16 cellular contexts compared by ENCODE assay signal in genomic region chr2:64650257-64650656, GRCh38. TPM values are rescaled to one million over a fixed set of nuclear protein-coding genes. Genes with fewer than 3 reads are reported as not detected.
A peak's percentile ranks its signal among the peaks of the same experiment; 100 is the strongest.
DNase-seq lines count a peak whose midpoint lies in the region; ATAC-seq and TF ChIP-seq lines count a peak whose summit lies in the region.
"Had no signal": no experiment of that assay in that cellular context is flagged by ENCODE, and none has a peak within 500 bp of the region (broad histone marks: within the 10 kb centered on the region; RNA-seq: fewer than 3 reads in every experiment).

No MANE protein-coding gene starts in this region.

- no peaks in the 10 kb centered on the region for H3K27me3 ChIP-seq in HL-60 (ENCODE audit: insufficient read depth, poor library complexity, severe bottlenecking)
- H3K27me3 ChIP-seq in stomach = no peaks in the 10 kb centered on the region
- no peaks in the 10 kb centered on the region for H3K27me3 ChIP-seq in esophagus muscularis mucosa
- H3K27me3 ChIP-seq: MG63, Peyer's patch, sigmoid colon had no signal

- H3K9me3 ChIP-seq in stomach (no peaks in the 10 kb centered on the region), esophagus muscularis mucosa (peaks cover 0 to 3% (median 0%) of the 10 kb centered on the region in 4 donors)
- H3K9me3 ChIP-seq: MG63, mucosa of descending colon, Peyer's patch, sigmoid colon had no signal

- no peak for TF ChIP-seq CTCF in HL-60 (IDR thresholded peaks at IDR 0.05; ENCODE audit: insufficient read depth, low read length)
- no peak for TF ChIP-seq CTCF in mesothelial cell of epicardium (IDR thresholded peaks at IDR 0.05; ENCODE audit: unreplicated experiment)
- no peak for TF ChIP-seq CTCF in stomach (IDR thresholded peaks at IDR 0.05)
- TF ChIP-seq CTCF in esophagus muscularis mucosa (IDR thresholded peaks at IDR 0.05) = no peak

- DNase-seq in HL-60 (ENCODE audit: low read depth in 1 of 2, low spot score in 1 of 2) (no peak), mesothelial cell of epicardium (ENCODE audit: low spot score in 2 of 2, unreplicated experiment in 2 of 2) (no peak), stomach (no peak), esophagus muscularis mucosa (ENCODE audit: extremely low spot score) (no peak), NOMO-1 treated with dmso at 0.1 percent for 144 hours (lab: John Stamatoyannopoulos, UW; ENCODE audit: unreplicated experiment) (no peak), NCI-H345 (lab: John Stamatoyannopoulos, UW) (no peak), KBM-7 (no peak)
- DNase-seq in activated CD8-positive, alpha-beta T cell treated with anti-CD3 and anti-CD28 coated beads, Interleukin-2, amount 10 ng/mL, durations not matched to agents 7 days and 5 days = no peak
- DNase-seq: activated CD4-positive, alpha-beta T cell treated with anti-CD3 and anti-CD28 coated beads, Interleukin-2, amount 50 U/mL, for 4 hours; activated gamma-delta T cell; cerebellar nuclear complex; MG63; sigmoid colon; T-helper 1 cell had no signal

- CTCF ChIA-PET in activated CD8-positive, alpha-beta T cell treated with anti-CD3 and anti-CD28 coated beads, Interleukin-2, amount 10 ng/mL, durations not matched to agents 7 days and 5 days (lab: Charles Lee) = interaction anchor here (0.8 to 14.9 kb wide), 18 partner anchors 11 to 322 kb away, joined by 3 to 276 read pairs (median 5); no protein-coding TSS in a partner anchor

- 79 to 86% (median 83%) methylated on average over 5 of the region's 5 CpGs for WGBS in stomach, 5 donors
- WGBS in esophagus muscularis mucosa = 85% methylated on average over 5 of the region's 5 CpGs

- in situ Hi-C loops in KBM-7 (cut with MboI; ENCODE audit: low pct_unique_long_range_greater_than_20kb, low sequenced_read_pairs) = no loop called here

- H3K36me3 ChIP-seq in stomach (no peaks in the 10 kb centered on the region), esophagus muscularis mucosa (no peaks in the 10 kb centered on the region)
- H3K36me3 ChIP-seq: Peyer's patch, sigmoid colon had no signal

- peaks cover 6% of the 10 kb centered on the region for H3K36me3 Mint-ChIP-seq in activated CD8-positive, alpha-beta T cell treated with anti-CD3 and anti-CD28 coated beads, Interleukin-2, amount 10 ng/mL, durations not matched to agents 7 days and 5 days (ENCODE audit: low read depth)
- no peaks in the 10 kb centered on the region for H3K36me3 Mint-ChIP-seq in mesothelial cell of epicardium

- no peak overlapping the region for H3K27ac Mint-ChIP-seq in activated CD8-positive, alpha-beta T cell treated with anti-CD3 and anti-CD28 coated beads, Interleukin-2, amount 10 ng/mL, durations not matched to agents 7 days and 5 days
- peak overlapping the region; percentile 96 for H3K27ac Mint-ChIP-seq in mesothelial cell of epicardium

- H3K27me3 Mint-ChIP-seq in activated CD8-positive, alpha-beta T cell treated with anti-CD3 and anti-CD28 coated beads, Interleukin-2, amount 10 ng/mL, durations not matched to agents 7 days and 5 days (ENCODE audit: low read depth) = no peaks in the 10 kb centered on the region
- H3K27me3 Mint-ChIP-seq in mesothelial cell of epicardium (ENCODE audit: low read depth) = no peaks in the 10 kb centered on the region

- H3K27ac ChIP-seq in HL-60 (replicated peaks) (peak overlapping the region; percentile 98), stomach (peak overlapping the region in 4 of 5 donors; percentile 68 to 99 (median 76)), esophagus muscularis mucosa (replicated peaks in 1 of 4) (peak overlapping the region in 1 of 4 donors; percentile 38)

- ATAC-seq in activated CD8-positive, alpha-beta T cell treated with anti-CD3 and anti-CD28 coated beads, Interleukin-2, amount 10 ng/mL, durations not matched to agents 7 days and 5 days = no peak

- intact Hi-C loops in stomach (cut with DNase I; ENCODE audit: low total_unique reads) (loop anchor here (5.0 kb wide), 1 partner anchor 212 kb away; no protein-coding TSS in a partner anchor), esophagus muscularis mucosa (cut with DNase I) (loop anchor here (5.0 to 10.0 kb wide), 4 partner anchors 43 to 195 kb away; partner anchors contain the start of gene LGALSL)

- H3K4me1 ChIP-seq in stomach = peaks cover 39 to 76% (median 60%) of the 10 kb centered on the region in 4 donors
- H3K4me1 ChIP-seq in esophagus muscularis mucosa = peaks cover 48 to 79% (median 71%) of the 10 kb centered on the region in 4 donors

- no peak for TF ChIP-seq EP300 in stomach (IDR thresholded peaks at IDR 0.05)
- TF ChIP-seq EP300 in esophagus muscularis mucosa (IDR thresholded peaks at IDR 0.05) = no peak

- no peak overlapping the region for H3K4me3 ChIP-seq in HL-60 (replicated peaks; ENCODE audit: insufficient read depth, low read length)
- no peak overlapping the region for H3K4me3 ChIP-seq in stomach
- no peak overlapping the region for H3K4me3 ChIP-seq in esophagus muscularis mucosa
- H3K4me3 ChIP-seq: mucosa of descending colon, Peyer's patch, sigmoid colon had no signal

- H3K9me3 Mint-ChIP-seq in activated CD8-positive, alpha-beta T cell treated with anti-CD3 and anti-CD28 coated beads, Interleukin-2, amount 10 ng/mL, durations not matched to agents 7 days and 5 days (ENCODE audit: insufficient read depth) = no peaks in the 10 kb centered on the region
- H3K9me3 Mint-ChIP-seq in mesothelial cell of epicardium = no peaks in the 10 kb centered on the region

- peaks cover 69% of the 10 kb centered on the region for H3K4me1 Mint-ChIP-seq in activated CD8-positive, alpha-beta T cell treated with anti-CD3 and anti-CD28 coated beads, Interleukin-2, amount 10 ng/mL, durations not matched to agents 7 days and 5 days (ENCODE audit: low read depth)
- H3K4me1 Mint-ChIP-seq in mesothelial cell of epicardium = peaks cover 75% of the 10 kb centered on the region

- TF ChIP-seq POLR2A in stomach (IDR thresholded peaks at IDR 0.05) = no peak
- no peak for TF ChIP-seq POLR2A in esophagus muscularis mucosa (IDR thresholded peaks at IDR 0.05; ENCODE audit: low read depth)

- H3K4me3 Mint-ChIP-seq in activated CD8-positive, alpha-beta T cell treated with anti-CD3 and anti-CD28 coated beads, Interleukin-2, amount 10 ng/mL, durations not matched to agents 7 days and 5 days = peak overlapping the region; percentile 85
- H3K4me3 Mint-ChIP-seq in mesothelial cell of epicardium = peak overlapping the region; percentile 35

- POLR2A ChIA-PET in activated CD8-positive, alpha-beta T cell treated with anti-CD3 and anti-CD28 coated beads, Interleukin-2, amount 10 ng/mL, durations not matched to agents 7 days and 5 days (lab: Charles Lee) = interaction anchor here (0.9 to 9.1 kb wide), 4 partner anchors 43 to 170 kb away, joined by 4 to 144 read pairs (median 40); no protein-coding TSS in a partner anchor

RNA-seq across cellular contexts. Expression of gene SERTAD2, which starts 3.5 kb away (rescaled TPM):
- total RNA-seq in activated CD8-positive, alpha-beta T cell treated with anti-CD3 and anti-CD28 coated beads, Interleukin-2, amount 10 ng/mL, durations not matched to agents 7 days and 5 days = 10 to 100 TPM; 21.4 to 21.8 TPM
- total RNA-seq in mesothelial cell of epicardium = 39.1 to 42.2 TPM (median 41.5 TPM) in 3 replicates
- 10 to 100 TPM in 2 of 5 donors, 1 to 10 TPM in 3; 2.0 to 11.9 (median 9.3) TPM for total RNA-seq in stomach
- 1 to 10 TPM; 2.9 to 7.2 (median 5.7) TPM for polyA plus RNA-seq in stomach
- 10 to 100 TPM; 12.1 to 18.1 (median 14.3) TPM for total RNA-seq in esophagus muscularis mucosa
